In genomic region chr11:57752954-57753353, GRCh38 we compare ENCODE assay signal across 19 cellular contexts. TPM values are rescaled to one million over a fixed set of nuclear protein-coding genes. Genes with fewer than 3 reads are reported as not detected.
"Had no signal": no experiment of that assay in that cellular context is flagged by ENCODE, and none has a peak within 500 bp of the region (broad histone marks: within the 10 kb centered on the region; RNA-seq: fewer than 3 reads in every experiment).

No MANE protein-coding gene starts in this region.

- H3K27ac ChIP-seq: esophagus muscularis mucosa, left lung, pancreas, sigmoid colon, stomach, thoracic aorta had no signal

- FAIRE-seq: colon, kidney, pancreas had no signal

- H3K4me3 ChIP-seq: esophagus muscularis mucosa, left lung, mucosa of descending colon, pancreas, sigmoid colon, spleen, stomach, thoracic aorta had no signal

- H3K27me3 ChIP-seq: esophagus muscularis mucosa, left lung, pancreas, sigmoid colon, spleen, stomach had no signal

- H3K36me3 ChIP-seq: left lung, pancreas, sigmoid colon, spleen, thoracic aorta had no signal

- H3K4me1 ChIP-seq: sigmoid colon had no signal

- DNase-seq: activated CD4-positive, alpha-beta memory T cell treated with anti-CD3 and anti-CD28 coated beads for 36 hours; activated CD8-positive, alpha-beta memory T cell treated with anti-CD3 and anti-CD28 coated beads, Interleukin-2, amount 10 ng/mL, durations not matched to agents 7 days and 5 days; activated effector memory CD4-positive, alpha-beta T cell treated with Interleukin-2 at 50 U/mL for 16 hours; activated naive CD4-positive, alpha-beta T cell treated with anti-CD3 and anti-CD28 coated beads, Interleukin-2, amount 50 U/mL, for 16 hours; activated T-cell treated with anti-CD3 and anti-CD28 coated beads, Interleukin-2, amount 50 U/mL, for 1 hour; kidney; left lung; mucosa of descending colon; naive thymus-derived CD4-positive, alpha-beta T cell; sigmoid colon; spleen; stomach had no signal

- H3K9me3 ChIP-seq: esophagus muscularis mucosa, left lung, mucosa of descending colon, pancreas, sigmoid colon, spleen, stomach, thoracic aorta had no signal

RNA-seq across cellular contexts. Expression of gene BTBD18, which starts 1.3 kb away (rescaled TPM):
- total RNA-seq: activated CD4-positive, alpha-beta memory T cell treated with anti-CD3 and anti-CD28 coated beads for 36 hours; activated CD8-positive, alpha-beta memory T cell treated with anti-CD3 and anti-CD28 coated beads, Interleukin-2, amount 10 ng/mL, durations not matched to agents 7 days and 5 days; cardiac septum; esophagus muscularis mucosa; kidney; left lung; mucosa of descending colon; naive thymus-derived CD4-positive, alpha-beta T cell; pancreas; sigmoid colon; spleen; stomach; T-helper 1 cell treated with Interleukin-12 subunit alpha and Interleukin-12 subunit beta and Interleukin-4 antibody, amounts not matched to agents 30 ng/mL and 1 ng/mL, for 36 hours; thoracic aorta; urinary bladder had no signal
- polyA plus RNA-seq: spleen, stomach, urinary bladder had no signal
